In the genomic region with DNA sequence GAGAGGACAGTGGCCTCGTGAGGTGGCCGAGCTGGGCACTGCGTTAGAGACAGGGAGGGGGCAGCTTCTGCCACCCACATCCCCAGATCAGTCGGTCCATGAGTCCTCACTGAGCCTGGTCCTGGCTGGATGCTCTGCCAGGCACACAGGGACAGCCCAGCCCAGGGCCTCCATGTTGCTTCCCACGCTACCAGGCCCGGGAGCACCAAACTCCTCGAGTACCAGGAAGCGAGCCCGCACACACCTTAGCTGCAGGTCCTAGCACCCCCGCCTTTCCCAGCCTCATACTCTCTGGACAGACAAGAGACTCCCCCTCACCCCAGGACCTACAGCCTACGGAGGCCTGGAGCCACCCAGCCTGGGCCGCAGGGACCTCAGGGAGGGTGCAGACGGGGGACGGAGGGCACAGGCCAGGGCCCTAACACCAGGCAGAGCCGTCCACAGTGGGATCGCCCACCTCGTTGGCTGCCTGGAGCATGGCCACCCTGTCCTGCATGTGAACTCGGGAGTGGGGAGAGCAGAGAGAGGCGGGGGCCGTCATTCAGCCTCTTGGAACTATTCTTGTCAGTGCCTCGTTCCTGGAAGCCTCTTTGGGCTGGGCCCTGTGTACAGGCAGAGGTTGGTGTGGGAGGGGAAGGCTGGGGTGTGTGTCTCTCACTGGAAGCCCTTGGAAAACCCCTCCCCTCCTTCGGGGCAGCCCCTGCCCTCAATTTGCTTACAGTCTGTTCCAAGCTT, we compare ENCODE assay signal across 14 cellular contexts.
A peak's percentile ranks its signal among the peaks of the same experiment; 100 is the strongest.
DNase-seq lines count a peak whose midpoint lies in the region; ATAC-seq lines count a peak whose summit lies in the region.
"Had no signal": no experiment of that assay in that cellular context is flagged by ENCODE, and none has a peak within 500 bp of the region (broad histone marks: within the 10 kb centered on the region; RNA-seq: fewer than 3 reads in every experiment).

No MANE protein-coding gene starts in this region.

- CTCF ChIA-PET in activated CD8-positive, alpha-beta memory T cell treated with anti-CD3 and anti-CD28 coated beads, Interleukin-2, amount 10 ng/mL, durations not matched to agents 7 days and 5 days (lab: Charles Lee), result interaction anchor here (4.5 to 4.8 kb wide), 2 partner anchors 16 kb away, joined by 27 to 42 read pairs; no protein-coding TSS in a partner anchor

- H3K27me3 ChIP-seq in Karpas-422 (ENCODE audit: low read length), result no peaks in the 10 kb centered on the region
- H3K27me3 ChIP-seq: body of pancreas, hepatocyte had no signal

- H3K9me3 Mint-ChIP-seq in activated CD8-positive, alpha-beta memory T cell treated with anti-CD3 and anti-CD28 coated beads, Interleukin-2, amount 10 ng/mL, durations not matched to agents 7 days and 5 days (ENCODE audit: low read depth), result no peaks in the 10 kb centered on the region
- no peaks in the 10 kb centered on the region for H3K9me3 Mint-ChIP-seq in activated naive CD8-positive, alpha-beta T cell (ENCODE audit: low read depth)

- H3K4me1 Mint-ChIP-seq in activated CD8-positive, alpha-beta memory T cell treated with anti-CD3 and anti-CD28 coated beads, Interleukin-2, amount 10 ng/mL, durations not matched to agents 7 days and 5 days, result peaks cover 86% of the 10 kb centered on the region
- peaks cover 78% of the 10 kb centered on the region for H3K4me1 Mint-ChIP-seq in activated naive CD8-positive, alpha-beta T cell (ENCODE audit: low read depth)

- no peak for DNase-seq in activated CD8-positive, alpha-beta memory T cell treated with anti-CD3 and anti-CD28 coated beads, Interleukin-2, amount 10 ng/mL, durations not matched to agents 7 days and 5 days
- no peak for DNase-seq in activated CD8-positive, alpha-beta memory T cell treated with anti-CD3 and anti-CD28 coated beads, Interleukin-2, amount 50 U/mL, for 4 hours
- no peak for DNase-seq in Karpas-422
- DNase-seq in ureter (ENCODE audit: low spot score), result no peak
- DNase-seq: body of pancreas, mammary epithelial cell, NCI-H1048, NCI-H526 had no signal

- H3K27me3 Mint-ChIP-seq in activated CD8-positive, alpha-beta memory T cell treated with anti-CD3 and anti-CD28 coated beads, Interleukin-2, amount 10 ng/mL, durations not matched to agents 7 days and 5 days, result no peaks in the 10 kb centered on the region
- no peaks in the 10 kb centered on the region for H3K27me3 Mint-ChIP-seq in activated naive CD8-positive, alpha-beta T cell

- no peaks in the 10 kb centered on the region for H4K20me1 ChIP-seq in Karpas-422 (ENCODE audit: insufficient read depth, low read depth, low read length)

- H2AFZ ChIP-seq in Karpas-422 (ENCODE audit: low read length), result no peak overlapping the region
- H2AFZ ChIP-seq: hepatocyte had no signal

- H3K27ac Mint-ChIP-seq in activated CD8-positive, alpha-beta memory T cell treated with anti-CD3 and anti-CD28 coated beads, Interleukin-2, amount 10 ng/mL, durations not matched to agents 7 days and 5 days, result peak overlapping the region; percentile 88
- H3K27ac Mint-ChIP-seq in activated naive CD8-positive, alpha-beta T cell, result peak overlapping the region; percentile 95

- peak overlapping the region; percentile 59 for H3K4me2 ChIP-seq in Karpas-422 (ENCODE audit: low read depth, low read length, poor library complexity, severe bottlenecking)
- H3K4me2 ChIP-seq: hepatocyte had no signal

- no peaks in the 10 kb centered on the region for H3K36me3 ChIP-seq in Karpas-422 (ENCODE audit: insufficient read depth, low read length)
- H3K36me3 ChIP-seq: thoracic aorta had no signal

- H3K4me3 Mint-ChIP-seq in activated CD8-positive, alpha-beta memory T cell treated with anti-CD3 and anti-CD28 coated beads, Interleukin-2, amount 10 ng/mL, durations not matched to agents 7 days and 5 days, result no peak overlapping the region
- peak overlapping the region; percentile 32 for H3K4me3 Mint-ChIP-seq in activated naive CD8-positive, alpha-beta T cell

- no peaks in the 10 kb centered on the region for H3K9me3 ChIP-seq in Karpas-422 (ENCODE audit: low read length)
- H3K9me3 ChIP-seq: body of pancreas, thoracic aorta had no signal

- H3K4me3 ChIP-seq in Karpas-422 (ENCODE audit: low read length) (peak overlapping the region; percentile 59; the same call in 1 of the 2 replicates), skin epidermis (no peak overlapping the region)
- H3K4me3 ChIP-seq: body of pancreas, hepatocyte, thoracic aorta had no signal

- no peaks in the 10 kb centered on the region for H3K9me2 ChIP-seq in Karpas-422 (replicated peaks; ENCODE audit: insufficient read depth, low read length)

- H3K79me2 ChIP-seq in Karpas-422 (ENCODE audit: low read length), result no peaks in the 10 kb centered on the region
- H3K79me2 ChIP-seq: hepatocyte had no signal

- H3K27ac ChIP-seq in Karpas-422 (ENCODE audit: low read length) (peak overlapping the region; percentile 93; the same call in 1 of the 2 replicates), skin epidermis (peak overlapping the region in 11 of 21 experiments; percentile 4 to 91 (median 52))
- H3K27ac ChIP-seq: hepatocyte, thoracic aorta had no signal

- no peak for ATAC-seq in activated CD8-positive, alpha-beta memory T cell treated with anti-CD3 and anti-CD28 coated beads, Interleukin-2, amount 10 ng/mL, durations not matched to agents 7 days and 5 days
- no peak for ATAC-seq in HG03354 (IDR thresholded peaks at IDR 0.05; ENCODE audit: poor library complexity, severe bottlenecking, unreplicated experiment)
- ATAC-seq in HG03175 (IDR thresholded peaks at IDR 0.05; ENCODE audit: unreplicated experiment), result no peak
- ATAC-seq: body of pancreas had no signal

- H3K36me3 Mint-ChIP-seq in activated CD8-positive, alpha-beta memory T cell treated with anti-CD3 and anti-CD28 coated beads, Interleukin-2, amount 10 ng/mL, durations not matched to agents 7 days and 5 days, result no peaks in the 10 kb centered on the region
- no peaks in the 10 kb centered on the region for H3K36me3 Mint-ChIP-seq in activated naive CD8-positive, alpha-beta T cell

- H3K9ac ChIP-seq in Karpas-422 (ENCODE audit: low read length), result peak overlapping the region; percentile 76

- H3K4me1 ChIP-seq in Karpas-422 (ENCODE audit: low read length), result peaks cover 61% of the 10 kb centered on the region
- H3K4me1 ChIP-seq: body of pancreas had no signal
